Comparison of ENCODE assay signal across 33 cellular contexts in genomic region chr6:39008737-39009136, GRCh38. TPM values are rescaled to one million over a fixed set of nuclear protein-coding genes. Genes with fewer than 3 reads are reported as not detected.
"Had no signal": no experiment of that assay in that cellular context is flagged by ENCODE, and none has a peak within 500 bp of the region (broad histone marks: within the 10 kb centered on the region; RNA-seq: fewer than 3 reads in every experiment).

No MANE protein-coding gene starts in this region.

- H2AFZ ChIP-seq: hepatocyte, parathyroid adenoma had no signal

- H3K27me3 ChIP-seq: hepatocyte, right atrium auricular region, right lobe of liver, testis, thyroid gland, upper lobe of left lung, vagina had no signal

- H3K4me1 Mint-ChIP-seq: nephron; neural crest cell; stimulated activated memory B cell treated with anti-CD40 and anti-IgM and Interleukin-4, amounts not matched to agents 10 μg/mL and 1 μg/mL and 100 μg/mL, for 72 hours had no signal

- DNase-seq: islet precursor cell; left ventricle myocardium inferior; midbrain; mucosa of descending colon; naive thymus-derived CD8-positive, alpha-beta T cell; occipital lobe; right lobe of liver; stimulated activated CD4-positive, alpha-beta T cell treated with anti-CD3 and anti-CD28 coated beads, Interleukin-1b, Interleukin-23, amount 100 ng/mL, for 48 hours; stimulated activated CD4-positive, alpha-beta T cell treated with anti-CD3 and anti-CD28 coated beads, Interleukin-2, amount 100 ng/mL, for 48 hours; stimulated activated CD4-positive, alpha-beta T cell treated with anti-CD3 and anti-CD28 coated beads, Interleukin-4, amount 100 ng/mL, for 4 hours; stimulated activated CD8-positive, alpha-beta memory T cell treated with anti-CD3 and anti-CD28 coated beads, Interleukin-4, amount 100 ng/mL, for 48 hours; stimulated activated naive CD8-positive, alpha-beta T cell treated with anti-CD3 and anti-CD28 coated beads, Interleukin-15, Interleukin-2, amounts not matched to agents 100 U/mL and 50 U/mL, for 24 hours; stomach; testis; thyroid gland; transverse colon; upper lobe of left lung had no signal

- H3K4me1 ChIP-seq: parathyroid adenoma, right atrium auricular region, right lobe of liver, stomach, testis, thyroid gland, transverse colon, upper lobe of left lung, vagina had no signal

- H3K27ac Mint-ChIP-seq: nephron; stimulated activated memory B cell treated with anti-CD40 and anti-IgM and Interleukin-4, amounts not matched to agents 10 μg/mL and 1 μg/mL and 100 μg/mL, for 72 hours had no signal

- H3K4me3 ChIP-seq: hepatocyte, left ventricle myocardium inferior, lung, mucosa of descending colon, right atrium auricular region, right lobe of liver, smooth muscle cell, stomach, testis, thyroid gland, transverse colon, upper lobe of left lung, vagina had no signal

- H3K4me3 Mint-ChIP-seq: naive thymus-derived CD8-positive, alpha-beta T cell; nephron; neural crest cell; stimulated activated memory B cell treated with anti-CD40 and anti-IgM and Interleukin-4, amounts not matched to agents 10 μg/mL and 1 μg/mL and 100 μg/mL, for 72 hours had no signal

- H3K36me3 ChIP-seq: left ventricle myocardium inferior, neutrophil, right atrium auricular region, right lobe of liver, stomach, thyroid gland, transverse colon, upper lobe of left lung, vagina had no signal

- H3K4me2 ChIP-seq: hepatocyte, smooth muscle cell had no signal

- H3K27ac ChIP-seq: hepatocyte, left ventricle myocardium inferior, neutrophil, parathyroid adenoma, right atrium auricular region, right lobe of liver, stomach, testis, thyroid gland, transverse colon, upper lobe of left lung, vagina had no signal

- H3K9me3 ChIP-seq: mucosa of descending colon, neutrophil, right atrium auricular region, right lobe of liver, stomach, testis, thyroid gland, transverse colon, upper lobe of left lung, vagina had no signal

- H3K36me3 Mint-ChIP-seq: naive thymus-derived CD8-positive, alpha-beta T cell; stimulated activated memory B cell treated with anti-CD40 and anti-IgM and Interleukin-4, amounts not matched to agents 10 μg/mL and 1 μg/mL and 100 μg/mL, for 72 hours had no signal

- H3K79me2 ChIP-seq: hepatocyte, parathyroid adenoma had no signal

- H3K9me3 Mint-ChIP-seq: naive thymus-derived CD8-positive, alpha-beta T cell; neural crest cell; stimulated activated memory B cell treated with anti-CD40 and anti-IgM and Interleukin-4, amounts not matched to agents 10 μg/mL and 1 μg/mL and 100 μg/mL, for 72 hours had no signal

- H3K9ac ChIP-seq: parathyroid adenoma had no signal

RNA-seq across cellular contexts. Expression of gene GLP1R, which starts 39.8 kb away (rescaled TPM):
- total RNA-seq: mesenteric fat pad; naive thymus-derived CD8-positive, alpha-beta T cell; occipital lobe; osteocyte; posterior vena cava; pulmonary artery endothelial cell; renal cortical epithelial cell; right lobe of liver; skeletal muscle tissue; smooth muscle cell; transverse colon; vagina had no signal
- polyA plus RNA-seq: hepatocyte; naive thymus-derived CD8-positive, alpha-beta T cell; smooth muscle cell had no signal
